ENCODE assay signal across 9 cellular contexts in the genomic region with DNA sequence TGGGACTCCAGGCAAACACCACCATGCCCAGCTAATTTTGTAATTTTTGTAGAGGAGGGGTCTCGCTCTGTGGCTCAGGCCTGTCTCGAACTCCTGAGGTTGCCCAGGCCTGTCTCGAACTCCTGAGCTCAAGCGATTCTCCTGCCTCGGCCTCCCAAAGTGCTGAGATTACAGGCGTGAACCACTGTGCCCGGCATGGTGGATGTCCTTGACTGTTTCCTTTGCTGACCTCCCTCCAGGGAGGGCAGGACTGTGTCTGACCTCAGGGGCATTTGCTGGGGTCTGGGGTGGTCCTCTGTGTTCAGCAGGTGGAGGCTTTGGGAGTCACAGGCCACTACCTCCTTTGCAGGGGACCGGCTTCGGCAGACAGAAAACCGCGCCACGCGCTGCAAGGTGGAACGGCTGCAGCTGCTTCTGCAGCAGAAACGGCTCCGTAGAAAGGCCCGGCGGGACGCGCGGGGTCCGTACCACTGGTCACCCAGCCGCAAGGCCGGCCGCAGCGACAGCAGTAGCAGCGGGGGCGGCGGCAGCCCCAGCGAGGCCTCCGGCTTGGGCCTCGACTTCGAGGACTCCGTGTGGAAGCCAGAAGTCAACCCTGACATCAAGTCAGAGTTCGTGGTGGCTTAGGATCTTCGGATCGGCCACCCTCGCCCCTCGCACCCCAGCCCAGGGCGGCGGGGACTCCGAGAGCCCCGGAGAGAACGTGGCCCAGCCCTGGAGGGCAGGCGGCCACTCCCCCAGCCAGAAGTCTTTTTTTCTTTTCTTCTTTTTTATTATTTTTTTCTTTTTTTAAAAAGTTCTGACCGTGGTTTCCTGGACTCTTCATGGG. TPM values are rescaled to one million over a fixed set of nuclear protein-coding genes. Genes with fewer than 3 reads are reported as not detected.
DNase-seq lines count a peak whose midpoint lies in the region; ATAC-seq and TF ChIP-seq lines count a peak whose summit lies in the region.
"Had no signal": no experiment of that assay in that cellular context is flagged by ENCODE, and none has a peak within 500 bp of the region (broad histone marks: within the 10 kb centered on the region; RNA-seq: fewer than 3 reads in every experiment).

No MANE protein-coding gene starts in this region.

- BruUV-seq in HCT116 (replicated peaks; lab: Mats Ljungman, UMichigan) = no TSS peak

- H3K4me1 ChIP-seq in HCT116 (ENCODE audit: control insufficient read depth in 1 of 2, insufficient read depth in 2 of 2, low read length in 2 of 2) = peaks cover 39 to 94% of the 10 kb centered on the region in 2 experiments
- H3K4me1 ChIP-seq in hepatocyte (ENCODE audit: insufficient read depth) = peaks cover 69% of the 10 kb centered on the region

- peak overlapping the region; percentile 65; the same call in 1 of the 2 replicates for H3K9ac ChIP-seq in HCT116 (ENCODE audit: low read length)

- peaks cover 44% of the 10 kb centered on the region for H3K4me1 Mint-ChIP-seq in activated CD8-positive, alpha-beta T cell treated with anti-CD3 and anti-CD28 coated beads for 36 hours (ENCODE audit: low read depth)
- H3K4me1 Mint-ChIP-seq in stimulated activated memory B cell treated with anti-CD40 and anti-IgM and Interleukin-4, amounts not matched to agents 10 μg/mL and 1 μg/mL and 100 μg/mL, for 72 hours = peaks cover 66% of the 10 kb centered on the region

- H3K4me2 ChIP-seq in HCT116 (ENCODE audit: low read length) (no peak overlapping the region), hepatocyte (no peak overlapping the region)

- ATAC-seq in HCT116 (no peak), HG02571 (IDR thresholded peaks at IDR 0.05; ENCODE audit: unreplicated experiment) (no peak), GM19455 (IDR thresholded peaks at IDR 0.05; ENCODE audit: unreplicated experiment) (no peak)
- no peak for ATAC-seq in activated CD8-positive, alpha-beta T cell treated with anti-CD3 and anti-CD28 coated beads for 36 hours
- ATAC-seq in stimulated activated memory B cell treated with anti-CD40 and anti-IgM and Interleukin-4, amounts not matched to agents 10 μg/mL and 1 μg/mL and 100 μg/mL, for 72 hours = no peak

- POLR2A ChIA-PET in HCT116 (lab: Charles Lee) = interaction anchor here (2.1 to 4.4 kb wide), 3 partner anchors 9 to 13 kb away, joined by 12 to 54 read pairs (median 15); partner anchors contain the start of gene CIRBP
- POLR2A ChIA-PET in activated CD8-positive, alpha-beta T cell treated with anti-CD3 and anti-CD28 coated beads for 36 hours (lab: Charles Lee) = interaction anchor here (0.9 to 1.8 kb wide), 2 partner anchors 13 to 18 kb away, joined by 3 to 8 read pairs; partner anchors contain the start of gene FAM174C

- no peak overlapping the region for H3K4me3 Mint-ChIP-seq in activated CD8-positive, alpha-beta T cell treated with anti-CD3 and anti-CD28 coated beads for 36 hours
- no peak overlapping the region for H3K4me3 Mint-ChIP-seq in stimulated activated memory B cell treated with anti-CD40 and anti-IgM and Interleukin-4, amounts not matched to agents 10 μg/mL and 1 μg/mL and 100 μg/mL, for 72 hours

- H3K9me3 ChIP-seq in HCT116 (ENCODE audit: control insufficient read depth in 1 of 2, insufficient read depth in 1 of 2, low read depth in 1 of 2, low read length in 2 of 2) (no peaks in the 10 kb centered on the region), hepatocyte (ENCODE audit: low read depth) (no peaks in the 10 kb centered on the region)

- CTCF ChIA-PET in HCT116 (lab: Charles Lee) = interaction anchor here (1.1 to 1.9 kb wide), 2 partner anchors 9 to 12 kb away, joined by 3 to 8 read pairs; no protein-coding TSS in a partner anchor
- CTCF ChIA-PET in activated CD8-positive, alpha-beta T cell treated with anti-CD3 and anti-CD28 coated beads for 36 hours (lab: Charles Lee) = interaction anchor here (3.0 to 16.1 kb wide), 2 partner anchors 10 to 13 kb away, joined by 14 to 449 read pairs; partner anchors contain the start of gene ATP5F1D

- no peaks in the 10 kb centered on the region for H3K27me3 Mint-ChIP-seq in activated CD8-positive, alpha-beta T cell treated with anti-CD3 and anti-CD28 coated beads for 36 hours
- H3K27me3 Mint-ChIP-seq in stimulated activated memory B cell treated with anti-CD40 and anti-IgM and Interleukin-4, amounts not matched to agents 10 μg/mL and 1 μg/mL and 100 μg/mL, for 72 hours = no peaks in the 10 kb centered on the region

- peaks cover 3% of the 10 kb centered on the region; the same call in 1 of the 2 replicates for H4K20me1 ChIP-seq in HCT116 (ENCODE audit: insufficient read depth)
- peaks cover 30% of the 10 kb centered on the region for H4K20me1 ChIP-seq in hepatocyte (ENCODE audit: insufficient read depth, poor library complexity, severe bottlenecking)

- WGBS in hepatocyte (ENCODE audit: low lambda C conversion rate, missing lambda C conversion rate) = 91% methylated on average over 46 of the region's 46 CpGs

- H3K79me2 ChIP-seq in HCT116 (ENCODE audit: insufficient read depth, low read length) (peaks cover 72% of the 10 kb centered on the region), hepatocyte (peaks cover 58% of the 10 kb centered on the region)

- peak overlapping the region; percentile 68 for H3K27ac Mint-ChIP-seq in activated CD8-positive, alpha-beta T cell treated with anti-CD3 and anti-CD28 coated beads for 36 hours
- peak overlapping the region; percentile 97 for H3K27ac Mint-ChIP-seq in stimulated activated memory B cell treated with anti-CD40 and anti-IgM and Interleukin-4, amounts not matched to agents 10 μg/mL and 1 μg/mL and 100 μg/mL, for 72 hours

- no peak for TF ChIP-seq POLR2A in HCT116 (IDR thresholded peaks at IDR 0.05; ENCODE audit: borderline replicate concordance, extremely low read depth, insufficient read depth, insufficient read length)

- H3K36me3 Mint-ChIP-seq in activated CD8-positive, alpha-beta T cell treated with anti-CD3 and anti-CD28 coated beads for 36 hours (ENCODE audit: low read depth) = peaks cover 46% of the 10 kb centered on the region
- peaks cover 38% of the 10 kb centered on the region for H3K36me3 Mint-ChIP-seq in stimulated activated memory B cell treated with anti-CD40 and anti-IgM and Interleukin-4, amounts not matched to agents 10 μg/mL and 1 μg/mL and 100 μg/mL, for 72 hours

- H3K4me3 ChIP-seq in HCT116 (replicated peaks in 1 of 2; ENCODE audit: low read depth in 1 of 2, low read length in 2 of 2) (no peak overlapping the region), hepatocyte (no peak overlapping the region)

- TF ChIP-seq CTCF in HCT116 (IDR thresholded peaks at IDR 0.05 in 2 of 3, conservative IDR thresholded peaks at IDR 0.05 in 1 of 3; ENCODE audit: borderline replicate concordance in 1 of 3, insufficient read depth in 1 of 3, low read depth in 2 of 3, low read length in 2 of 3) = no peak
- no peak for TF ChIP-seq CTCF in activated CD8-positive, alpha-beta T cell treated with anti-CD3 and anti-CD28 coated beads for 36 hours (IDR thresholded peaks at IDR 0.05)
- TF ChIP-seq CTCF in hepatocyte (IDR thresholded peaks at IDR 0.05; ENCODE audit: poor library complexity) = no peak

- peak overlapping the region; percentile 90 for H3K27ac ChIP-seq in HCT116 (ENCODE audit: low read depth, low read length)
- peak overlapping the region; percentile 98 for H3K27ac ChIP-seq in hepatocyte

- H3K36me3 ChIP-seq in HCT116 (ENCODE audit: control insufficient read depth in 1 of 2, insufficient read depth in 2 of 2, low read length in 2 of 2) (peaks cover 24 to 43% of the 10 kb centered on the region in 2 experiments), hepatocyte (replicated peaks; ENCODE audit: insufficient read depth, low read depth) (no peaks in the 10 kb centered on the region)

- DNase-seq in HCT116 (ENCODE audit: low read depth, low spot score) = no peak
- no peak for DNase-seq in activated CD8-positive, alpha-beta T cell treated with anti-CD3 and anti-CD28 coated beads for 36 hours
- no peak for DNase-seq in hepatocyte (ENCODE audit: low spot score)
- no peak for DNase-seq in globus pallidus (ENCODE audit: low spot score)
- DNase-seq: activated CD4-positive, alpha-beta T cell treated with anti-CD3 and anti-CD28 coated beads, Interleukin-2, amount 50 U/mL, for 1 hour; NCI-H1105 had no signal

- no peaks in the 10 kb centered on the region for H3K9me3 Mint-ChIP-seq in activated CD8-positive, alpha-beta T cell treated with anti-CD3 and anti-CD28 coated beads for 36 hours
- no peaks in the 10 kb centered on the region for H3K9me3 Mint-ChIP-seq in stimulated activated memory B cell treated with anti-CD40 and anti-IgM and Interleukin-4, amounts not matched to agents 10 μg/mL and 1 μg/mL and 100 μg/mL, for 72 hours

- H3K27me3 ChIP-seq in HCT116 (ENCODE audit: insufficient read depth, low read length) (no peaks in the 10 kb centered on the region), hepatocyte (no peaks in the 10 kb centered on the region)

- TF ChIP-seq RAD21 in HCT116 (IDR thresholded peaks at IDR 0.05; ENCODE audit: low read depth) = no peak

- RAD21 ChIA-PET in HCT116 (lab: Charles Lee; ENCODE audit: low non-redundant PET in 1 of 2, low total read pairs in 2 of 2, uncharacterized antibody in 2 of 2, unreplicated experiment in 2 of 2) = interaction anchor here in 1 of 2 experiments (1.0 kb wide), 1 partner anchor 10 kb away, joined by 6 read pairs; no protein-coding TSS in a partner anchor

- H3K9me2 ChIP-seq in HCT116 (ENCODE audit: insufficient read depth) (no peaks in the 10 kb centered on the region), hepatocyte (replicated peaks; ENCODE audit: insufficient read depth) (no peaks in the 10 kb centered on the region)

- H2AFZ ChIP-seq in HCT116 (ENCODE audit: low read depth, low read length, poor library complexity, severe bottlenecking) = no peak overlapping the region
- H2AFZ ChIP-seq in hepatocyte = no peak overlapping the region

- intact Hi-C loops in HCT116 (cut with micrococcal nuclease) = no loop called here
- intact Hi-C loops in activated CD8-positive, alpha-beta T cell treated with anti-CD3 and anti-CD28 coated beads for 36 hours (cut with micrococcal nuclease) = no loop called here

RNA-seq across cellular contexts. Expression of gene MIDN, which starts 8.5 kb away (rescaled TPM):
- total RNA-seq in HCT116 (2021; ENCODE audit: unreplicated experiment) (146 TPM), hepatocyte (28.7 and 30.1 TPM in 2 replicates)
- polyA plus RNA-seq in HCT116 (2012) = 63.2 and 79.4 TPM in 2 replicates
- total RNA-seq in activated CD8-positive, alpha-beta T cell treated with anti-CD3 and anti-CD28 coated beads for 36 hours = 10 to 100 TPM; 41.1 to 43.9 TPM
- 94.6 and 98.4 TPM in 2 replicates for polyA plus RNA-seq in hepatocyte

RNA-seq across cellular contexts. Expression of gene CIRBP, which starts 12.3 kb away (rescaled TPM):
- total RNA-seq in HCT116 (2021; ENCODE audit: unreplicated experiment) (276 TPM), hepatocyte (212 and 361 TPM in 2 replicates)
- polyA plus RNA-seq in HCT116 (2012) = 398 and 405 TPM in 2 replicates
- 100 to 1,000 TPM; 161 to 180 TPM for total RNA-seq in activated CD8-positive, alpha-beta T cell treated with anti-CD3 and anti-CD28 coated beads for 36 hours
- 202 and 261 TPM in 2 replicates for polyA plus RNA-seq in hepatocyte

RNA-seq across cellular contexts. Expression of gene ATP5F1D, which starts 15.3 kb away (rescaled TPM):
- total RNA-seq in HCT116 (2021; ENCODE audit: unreplicated experiment) (428 TPM), hepatocyte (54.0 and 64.1 TPM in 2 replicates)
- polyA plus RNA-seq in HCT116 (2012) = 468 and 508 TPM in 2 replicates
- 100 to 1,000 TPM; 186 to 199 TPM for total RNA-seq in activated CD8-positive, alpha-beta T cell treated with anti-CD3 and anti-CD28 coated beads for 36 hours
- 291 and 297 TPM in 2 replicates for polyA plus RNA-seq in hepatocyte

RNA-seq across cellular contexts. Expression of gene FAM174C, which starts 18.5 kb away (rescaled TPM):
- 77.1 TPM for total RNA-seq in HCT116 (2021; ENCODE audit: unreplicated experiment)
- polyA plus RNA-seq in HCT116 (2012) = 87.0 and 88.0 TPM in 2 replicates
- 10 to 100 TPM; 77.0 to 88.0 TPM for total RNA-seq in activated CD8-positive, alpha-beta T cell treated with anti-CD3 and anti-CD28 coated beads for 36 hours
- total RNA-seq in hepatocyte = 25.5 TPM in 2 replicates
- polyA plus RNA-seq in hepatocyte = 79.9 and 89.5 TPM in 2 replicates

RNA-seq across cellular contexts. Expression of gene CBARP, which starts 19.1 kb away (rescaled TPM):
- total RNA-seq in HCT116 (2021; ENCODE audit: unreplicated experiment) (23.8 TPM), hepatocyte (1.1 and 4.2 TPM in 2 replicates)
- 11.1 and 11.8 TPM in 2 replicates for polyA plus RNA-seq in HCT116 (2012)
- under 1 TPM; 0.49 to 0.86 TPM for total RNA-seq in activated CD8-positive, alpha-beta T cell treated with anti-CD3 and anti-CD28 coated beads for 36 hours
- polyA plus RNA-seq in hepatocyte = 7.1 and 10.7 TPM in 2 replicates
